ENCODE assay signal across 17 cellular contexts in the genomic region with DNA sequence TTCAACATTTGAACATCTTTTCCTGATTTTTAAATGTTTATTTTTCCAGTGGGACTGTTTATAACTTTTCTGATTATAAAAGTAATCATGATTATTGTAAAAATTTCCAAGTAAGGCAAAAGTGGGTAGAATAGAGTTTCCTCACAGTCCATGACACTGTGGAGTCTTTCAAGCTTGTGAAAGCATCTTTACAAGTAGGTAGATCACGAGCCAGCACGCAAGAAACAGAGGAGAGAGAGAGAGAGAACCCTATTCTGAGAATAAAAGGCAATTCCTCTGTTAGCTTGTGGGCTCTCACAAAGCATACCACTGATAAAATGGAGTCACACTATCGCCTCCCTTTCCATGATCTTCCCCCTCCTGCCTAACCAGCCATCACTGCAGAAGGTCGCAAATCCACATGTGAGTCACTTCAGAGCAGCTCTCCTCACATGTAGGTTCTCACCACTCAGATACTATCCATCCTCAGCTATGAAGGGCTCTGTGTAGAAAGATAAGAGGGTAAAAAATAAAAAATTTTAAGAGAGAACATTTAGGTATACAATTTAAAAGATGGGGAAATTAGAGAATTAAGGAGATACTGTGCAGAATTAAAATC. TPM values are rescaled to one million over a fixed set of nuclear protein-coding genes. Genes with fewer than 3 reads are reported as not detected.
DNase-seq lines count a peak whose midpoint lies in the region; ATAC-seq, FAIRE-seq and TF ChIP-seq lines count a peak whose summit lies in the region.
"Had no signal": no experiment of that assay in that cellular context is flagged by ENCODE, and none has a peak within 500 bp of the region (broad histone marks: within the 10 kb centered on the region; RNA-seq: fewer than 3 reads in every experiment).

No MANE protein-coding gene starts in this region.

- WGBS in pancreas, 2 donors: 80 to 87% methylated on average over 4 of the region's 4 CpGs

- TF ChIP-seq CTCF in HEK293 (tag by site-specific recombination; IDR thresholded peaks at IDR 0.05) (no peak), astrocyte (IDR thresholded peaks at IDR 0.05; ENCODE audit: insufficient read depth, low read depth, low read length) (no peak), pancreas (IDR thresholded peaks at IDR 0.05) (no peak)

- FAIRE-seq in astrocyte (lab: Jason Lieb, UNC) (no peak), pancreas (lab: Jason Lieb, UNC) (no peak)
- FAIRE-seq: colon had no signal

- H3K27ac ChIP-seq in HEK293 (ENCODE audit: extremely low read depth, low read depth, low read length) (no peak overlapping the region), astrocyte (ENCODE audit: low read depth, low read length) (no peak overlapping the region), pancreas (peak overlapping the region in 3 of 4 donors; percentile 20 to 66 (median 48))
- H3K27ac ChIP-seq: SK-N-MC had no signal

- no peak overlapping the region for H3K9ac ChIP-seq in astrocyte (ENCODE audit: low read length)

- H3K4me3 ChIP-seq in HEK293 (ENCODE audit: low read depth, low read length) (no peak overlapping the region), astrocyte (ENCODE audit: insufficient read depth, low read depth, low read length) (no peak overlapping the region), pancreas (no peak overlapping the region)
- H3K4me3 ChIP-seq: SK-N-MC, thyroid gland had no signal

- intact Hi-C loops in activated CD4-positive, alpha-beta T cell treated with anti-CD3 and anti-CD28 coated beads for 36 hours (cut with DNase I, micrococcal nuclease): no loop called here
- intact Hi-C loops in pancreas (cut with DNase I): no loop called here

- H3K4me3 Mint-ChIP-seq in activated CD4-positive, alpha-beta T cell treated with anti-CD3 and anti-CD28 coated beads for 36 hours: no peak overlapping the region
- peak overlapping the region; percentile 1 for H3K4me3 Mint-ChIP-seq in astrocyte (ENCODE audit: unreplicated experiment)

- H3K4me2 ChIP-seq in astrocyte (ENCODE audit: low read length): no peak overlapping the region

- peaks cover 46% of the 10 kb centered on the region for H3K36me3 Mint-ChIP-seq in activated CD4-positive, alpha-beta T cell treated with anti-CD3 and anti-CD28 coated beads for 36 hours (ENCODE audit: low read depth)
- peaks cover 10% of the 10 kb centered on the region for H3K36me3 Mint-ChIP-seq in astrocyte (ENCODE audit: low read depth, unreplicated experiment)

- peaks cover 83% of the 10 kb centered on the region for H4K20me1 ChIP-seq in astrocyte (ENCODE audit: insufficient read depth, low read length)

- peak overlapping the region; percentile 32 for H3K27ac Mint-ChIP-seq in activated CD4-positive, alpha-beta T cell treated with anti-CD3 and anti-CD28 coated beads for 36 hours
- H3K27ac Mint-ChIP-seq in astrocyte (ENCODE audit: unreplicated experiment): no peak overlapping the region

- H3K79me2 ChIP-seq in astrocyte (ENCODE audit: insufficient read depth, low read length): peaks cover 74% of the 10 kb centered on the region

- H2AFZ ChIP-seq in astrocyte (ENCODE audit: low read depth, low read length): no peak overlapping the region

- no peaks in the 10 kb centered on the region for H3K27me3 Mint-ChIP-seq in activated CD4-positive, alpha-beta T cell treated with anti-CD3 and anti-CD28 coated beads for 36 hours
- no peaks in the 10 kb centered on the region for H3K27me3 Mint-ChIP-seq in astrocyte (ENCODE audit: low read depth, unreplicated experiment)

- POLR2A ChIA-PET in activated CD4-positive, alpha-beta T cell treated with anti-CD3 and anti-CD28 coated beads for 36 hours (lab: Charles Lee): interaction anchor here (0.6 to 0.8 kb wide), 2 partner anchors 37 to 38 kb away, joined by 3 to 4 read pairs; no protein-coding TSS in a partner anchor
- POLR2A ChIA-PET in HEK293 (lab: Yijun Ruan, JAX): no interaction called here

- H3K27me3 ChIP-seq in astrocyte (ENCODE audit: insufficient read depth, low read length) (no peaks in the 10 kb centered on the region), pancreas (no peaks in the 10 kb centered on the region)
- H3K27me3 ChIP-seq: thyroid gland had no signal

- CTCF ChIA-PET in activated CD4-positive, alpha-beta T cell treated with anti-CD3 and anti-CD28 coated beads for 36 hours (lab: Charles Lee): interaction anchor here (0.7 to 2.9 kb wide), 9 partner anchors 12 to 1290 kb away, joined by 3 to 11 read pairs (median 3); no protein-coding TSS in a partner anchor
- CTCF ChIA-PET in HEK293 (lab: Yijun Ruan, JAX): interaction anchor here (1.1 kb wide), 1 partner anchor 39 kb away, joined by 6 read pairs; no protein-coding TSS in a partner anchor

- H3K9me3 Mint-ChIP-seq in activated CD4-positive, alpha-beta T cell treated with anti-CD3 and anti-CD28 coated beads for 36 hours (ENCODE audit: low read depth): peaks cover 10% of the 10 kb centered on the region
- H3K9me3 Mint-ChIP-seq in astrocyte (ENCODE audit: unreplicated experiment): peaks cover 5% of the 10 kb centered on the region

- H3K36me3 ChIP-seq in HEK293 (ENCODE audit: control insufficient read depth in 2 of 2, insufficient read depth in 1 of 2, low read length in 2 of 2) (no peaks in the 10 kb centered on the region), astrocyte (ENCODE audit: insufficient read depth, low read length) (no peaks in the 10 kb centered on the region), pancreas (no peaks in the 10 kb centered on the region)
- H3K36me3 ChIP-seq: thyroid gland had no signal

- no peak for DNase-seq in activated CD4-positive, alpha-beta T cell treated with anti-CD3 and anti-CD28 coated beads for 36 hours
- DNase-seq in activated CD4-positive, alpha-beta T cell treated with anti-CD3 and anti-CD28 coated beads, Interleukin-2, amount 50 U/mL, for 48 hours: no peak
- no peak for DNase-seq in astrocyte (ENCODE audit: low read depth)
- DNase-seq in pancreas: no peak
- no peak for DNase-seq in iPS-NIHi11 (ENCODE audit: low spot score)
- no peak for DNase-seq in activated CD4-positive, CD25-positive, alpha-beta regulatory T cell treated with anti-CD3 and anti-CD28 coated beads, Interleukin-2, amount 50 U/mL, for 72 hours
- DNase-seq: activated CD8-positive, alpha-beta memory T cell treated with anti-CD3 and anti-CD28 coated beads, Interleukin-2, amount 50 U/mL, for 4 hours; anterior cingulate cortex; C1 segment of cervical spinal cord; NCI-H1694; NCI-H524 treated with DMSO at 0.1 percent for 48 hours; stimulated activated CD4-positive, alpha-beta T cell treated with anti-CD3 and anti-CD28 coated beads, Interleukin-4, amount 100 ng/mL, for 1 hour; thyroid gland had no signal

- no peak for ATAC-seq in activated CD4-positive, alpha-beta T cell treated with anti-CD3 and anti-CD28 coated beads for 36 hours
- peak in 2 of 4 donors; percentile 8 to 22 for ATAC-seq in pancreas
- ATAC-seq in HG02763 (IDR thresholded peaks at IDR 0.05; ENCODE audit: unreplicated experiment): no peak

- no peaks in the 10 kb centered on the region for H3K9me3 ChIP-seq in HEK293 (ENCODE audit: control insufficient read depth, insufficient read depth, low read depth, low read length)
- H3K9me3 ChIP-seq in astrocyte (ENCODE audit: insufficient read depth, low read depth, low read length): no peaks in the 10 kb centered on the region
- H3K9me3 ChIP-seq in pancreas: no peaks in the 10 kb centered on the region
- H3K9me3 ChIP-seq: thyroid gland had no signal

- H3K4me1 ChIP-seq in HEK293 (ENCODE audit: control insufficient read depth, insufficient read depth, low read length) (peaks cover 2% of the 10 kb centered on the region; the same call in 1 of the 2 replicates), astrocyte (ENCODE audit: insufficient read depth, low read length) (peaks cover 7% of the 10 kb centered on the region), pancreas (peaks cover 0 to 25% (median 21%) of the 10 kb centered on the region in 3 donors)

- peaks cover 93% of the 10 kb centered on the region for H3K4me1 Mint-ChIP-seq in activated CD4-positive, alpha-beta T cell treated with anti-CD3 and anti-CD28 coated beads for 36 hours
- peaks cover 29% of the 10 kb centered on the region for H3K4me1 Mint-ChIP-seq in astrocyte (ENCODE audit: low read depth, unreplicated experiment)

TF ChIP-seq in HEK293, 187 proteins besides CTCF, POLR2A, EP300 and RAD21:
- TF ChIP-seq ZNF266 (tag by site-specific recombination; IDR thresholded peaks at IDR 0.05; ENCODE audit: low read depth): no peak
- TF ChIP-seq, protein P1, sequence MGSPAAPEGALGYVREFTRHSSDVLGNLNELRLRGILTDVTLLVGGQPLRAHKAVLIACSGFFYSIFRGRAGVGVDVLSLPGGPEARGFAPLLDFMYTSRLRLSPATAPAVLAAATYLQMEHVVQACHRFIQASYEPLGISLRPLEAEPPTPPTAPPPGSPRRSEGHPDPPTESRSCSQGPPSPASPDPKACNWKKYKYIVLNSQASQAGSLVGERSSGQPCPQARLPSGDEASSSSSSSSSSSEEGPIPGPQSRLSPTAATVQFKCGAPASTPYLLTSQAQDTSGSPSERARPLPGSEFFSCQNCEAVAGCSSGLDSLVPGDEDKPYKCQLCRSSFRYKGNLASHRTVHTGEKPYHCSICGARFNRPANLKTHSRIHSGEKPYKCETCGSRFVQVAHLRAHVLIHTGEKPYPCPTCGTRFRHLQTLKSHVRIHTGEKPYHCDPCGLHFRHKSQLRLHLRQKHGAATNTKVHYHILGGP (tag by site-specific recombination; IDR thresholded peaks at IDR 0.05): no peak
- TF ChIP-seq MYNN (tag by site-specific recombination; IDR thresholded peaks at IDR 0.05; ENCODE audit: borderline replicate concordance): no peak
- TF ChIP-seq, protein P2, sequence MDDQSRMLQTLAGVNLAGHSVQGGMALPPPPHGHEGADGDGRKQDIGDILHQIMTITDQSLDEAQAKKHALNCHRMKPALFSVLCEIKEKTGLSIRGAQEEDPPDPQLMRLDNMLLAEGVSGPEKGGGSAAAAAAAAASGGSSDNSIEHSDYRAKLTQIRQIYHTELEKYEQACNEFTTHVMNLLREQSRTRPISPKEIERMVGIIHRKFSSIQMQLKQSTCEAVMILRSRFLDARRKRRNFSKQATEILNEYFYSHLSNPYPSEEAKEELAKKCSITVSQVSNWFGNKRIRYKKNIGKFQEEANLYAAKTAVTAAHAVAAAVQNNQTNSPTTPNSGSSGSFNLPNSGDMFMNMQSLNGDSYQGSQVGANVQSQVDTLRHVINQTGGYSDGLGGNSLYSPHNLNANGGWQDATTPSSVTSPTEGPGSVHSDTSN (CRISPR knock-in tag; IDR thresholded peaks at IDR 0.05): no peak
- TF ChIP-seq ZNF473 (tag by site-specific recombination; IDR thresholded peaks at IDR 0.05): no peak
- TF ChIP-seq ZSCAN30 (tag by site-specific recombination; IDR thresholded peaks at IDR 0.05): no peak
- TF ChIP-seq ZNF776 (tag by site-specific recombination; IDR thresholded peaks at IDR 0.05; ENCODE audit: borderline replicate concordance): no peak
- no peak for TF ChIP-seq ZNF707 (tag by site-specific recombination; IDR thresholded peaks at IDR 0.05)
- TF ChIP-seq ZBTB17 (tag by site-specific recombination; IDR thresholded peaks at IDR 0.05): 0 out of 2 replicates have a peak, but pooled peaks have one; percentile 19
TF ChIP-seq in HEK293: peak in this region for 1.

RNA-seq across cellular contexts. Expression of a gene that starts 40.3 kb away (rescaled TPM):
- 100 to 1,000 TPM in 1 of 2 experiments, 10 to 100 TPM in 1; 95.9 to 104 TPM for total RNA-seq in activated CD4-positive, alpha-beta T cell treated with anti-CD3 and anti-CD28 coated beads for 36 hours
- total RNA-seq in astrocyte (108 and 110 TPM in 2 replicates), pancreas (10 to 100 TPM; 26.3 to 45.1 (median 35.5) TPM)
- polyA plus RNA-seq in pancreas: 10 to 100 TPM; 20.6 to 27.8 TPM

Comparison
In these comparisons a context has a peak if more than half of its experiments do, and no peak if none do; other contexts are left out.
1. H3K27ac ChIP-seq: peak in pancreas (3 of 4); none in HEK293 (single experiment) and astrocyte (single experiment).